In the genomic region with DNA sequence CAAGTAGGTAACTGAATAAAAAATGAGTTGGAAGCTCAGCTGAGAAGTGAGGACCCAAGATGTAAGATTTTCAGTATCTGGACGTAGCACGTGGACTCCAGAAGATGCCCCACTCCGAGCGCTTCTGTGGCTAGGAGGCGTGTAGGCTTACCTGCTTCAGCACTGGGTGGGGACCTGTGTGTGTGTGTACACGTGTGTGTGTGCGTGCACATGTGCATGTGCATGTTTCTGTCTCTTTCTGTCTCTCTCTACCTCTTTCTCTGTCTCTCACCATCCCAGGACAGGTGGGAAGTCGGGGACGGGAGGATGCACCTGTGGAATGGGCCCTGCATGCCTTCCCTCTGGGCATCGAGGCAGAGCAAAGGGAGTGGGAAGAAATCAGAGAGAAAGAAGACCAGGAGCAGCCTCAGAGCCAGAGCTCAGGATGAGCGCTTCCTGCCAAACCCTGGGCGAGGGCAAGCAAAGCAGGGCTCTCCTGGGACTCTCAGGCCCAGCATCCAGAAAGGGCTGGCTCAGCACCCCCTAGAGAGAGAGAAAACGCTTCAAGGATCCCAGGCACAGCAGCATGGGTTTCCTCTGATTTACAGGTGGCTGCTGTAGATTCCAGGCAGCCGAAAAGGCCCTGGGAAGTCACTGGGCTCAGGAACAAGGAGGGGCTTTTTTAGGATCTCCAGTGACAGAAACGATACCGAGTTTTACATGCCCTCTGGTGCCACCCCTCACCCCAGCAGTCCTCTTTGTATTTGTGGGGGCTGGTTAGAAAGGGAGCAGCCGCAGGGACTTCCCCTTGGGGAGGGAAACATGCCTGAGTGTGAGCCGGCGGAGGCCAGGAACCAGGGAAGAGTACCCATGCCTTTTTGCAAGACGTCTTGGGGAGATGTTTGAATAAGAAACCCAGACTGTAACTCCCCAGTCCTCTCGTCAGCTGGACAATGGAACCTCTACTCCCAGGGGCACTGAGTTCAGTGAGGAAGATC, we compare ENCODE assay signal across 1 cellular context.
A peak's percentile ranks its signal among the peaks of the same experiment; 100 is the strongest.
TF ChIP-seq lines count a peak whose summit lies in the region.

No MANE protein-coding gene starts in this region.

TF ChIP-seq in H1, 55 proteins besides CTCF, POLR2A, EP300 and RAD21:
- TF ChIP-seq CEBPB (IDR thresholded peaks at IDR 0.05; ENCODE audit: low read depth, low read length) (no peak), CHD2 (IDR thresholded peaks at IDR 0.05; ENCODE audit: low read length) (no peak), HDAC2 (IDR thresholded peaks at IDR 0.05; ENCODE audit: borderline replicate concordance in 1 of 2, low read depth in 2 of 2, low read length in 2 of 2) (no peak), SP1 (IDR thresholded peaks at IDR 0.05; ENCODE audit: low read depth, low read length) (no peak), RBBP5 (IDR thresholded peaks at IDR 0.05; ENCODE audit: borderline replicate concordance, low read depth, low read length) (no peak), HDAC6 (IDR thresholded peaks at IDR 0.05; ENCODE audit: low read depth, low read length) (no peak), POLR2AphosphoS5 (IDR thresholded peaks at IDR 0.05; ENCODE audit: low read depth, low read length) (no peak), YY1 (IDR thresholded peaks at IDR 0.05; ENCODE audit: low read depth, low read length) (no peak), CBX8 (IDR thresholded peaks at IDR 0.05; ENCODE audit: borderline replicate concordance, low read depth, low read length) (no peak), EGR1 (IDR thresholded peaks at IDR 0.05; ENCODE audit: borderline replicate concordance, low read depth, low read length) (no peak), TEAD4 (IDR thresholded peaks at IDR 0.05; ENCODE audit: low read depth, low read length) (no peak), SRF (IDR thresholded peaks at IDR 0.05; ENCODE audit: low read depth, low read length) (no peak)
- TF ChIP-seq, protein P1, sequence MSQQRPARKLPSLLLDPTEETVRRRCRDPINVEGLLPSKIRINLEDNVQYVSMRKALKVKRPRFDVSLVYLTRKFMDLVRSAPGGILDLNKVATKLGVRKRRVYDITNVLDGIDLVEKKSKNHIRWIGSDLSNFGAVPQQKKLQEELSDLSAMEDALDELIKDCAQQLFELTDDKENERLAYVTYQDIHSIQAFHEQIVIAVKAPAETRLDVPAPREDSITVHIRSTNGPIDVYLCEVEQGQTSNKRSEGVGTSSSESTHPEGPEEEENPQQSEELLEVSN (IDR thresholded peaks at IDR 0.05), result 0 out of 2 replicates have a peak, but pooled peaks have one; percentile 40
- TF ChIP-seq, protein P2, sequence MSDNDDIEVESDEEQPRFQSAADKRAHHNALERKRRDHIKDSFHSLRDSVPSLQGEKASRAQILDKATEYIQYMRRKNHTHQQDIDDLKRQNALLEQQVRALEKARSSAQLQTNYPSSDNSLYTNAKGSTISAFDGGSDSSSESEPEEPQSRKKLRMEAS (IDR thresholded peaks at IDR 0.05), result peak; percentile 40; the same call in 1 of the 2 replicates
